8 cellular contexts compared by ENCODE assay signal in the genomic region with DNA sequence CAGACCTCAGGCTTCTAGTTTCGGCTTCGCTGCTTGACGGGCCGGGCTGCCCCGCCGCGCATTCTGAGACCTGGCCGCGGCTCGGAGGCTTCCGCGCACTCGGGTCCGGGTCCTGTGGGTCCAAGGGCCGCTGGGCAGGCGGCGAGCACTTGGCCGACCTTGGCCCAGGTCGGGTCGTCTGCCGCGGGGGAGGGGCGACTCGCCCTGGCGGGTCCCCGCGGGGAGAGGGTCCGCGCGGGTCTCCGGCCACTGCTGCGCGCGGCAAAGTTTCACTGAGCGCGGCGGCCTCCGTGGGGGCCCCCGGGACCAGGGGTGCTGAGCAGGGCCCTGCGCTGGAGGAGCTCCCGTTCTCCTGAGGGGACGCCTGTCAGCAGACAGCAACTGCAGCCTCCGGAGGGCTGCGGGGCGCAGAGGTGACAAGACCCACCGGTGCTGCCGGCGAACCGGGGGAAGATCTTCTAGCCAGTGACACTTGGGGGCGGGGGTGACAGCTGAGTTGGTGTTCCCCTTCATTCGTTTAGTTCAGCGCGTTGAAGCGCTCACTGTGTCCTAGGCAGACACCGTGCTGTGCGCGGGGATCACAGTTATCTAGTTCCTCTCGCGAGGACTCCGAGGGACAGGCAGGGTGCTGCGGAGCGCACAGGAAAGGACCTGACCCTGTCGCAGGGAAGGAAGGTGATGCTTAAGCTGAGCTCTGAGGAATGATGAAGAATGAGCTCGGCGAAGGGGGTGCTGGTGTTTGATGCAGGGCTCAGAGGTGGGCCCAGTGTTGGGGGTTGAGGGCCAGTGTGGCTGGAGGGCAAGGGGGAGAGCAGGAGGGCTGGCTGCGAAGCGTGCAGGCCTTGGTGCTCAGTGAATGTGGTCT. TPM values are rescaled to one million over a fixed set of nuclear protein-coding genes. Genes with fewer than 3 reads are reported as not detected.
A peak's percentile ranks its signal among the peaks of the same experiment; 100 is the strongest.
DNase-seq lines count a peak whose midpoint lies in the region; ATAC-seq, FAIRE-seq and TF ChIP-seq lines count a peak whose summit lies in the region.

No MANE protein-coding gene starts in this region.

- H3K9me3 ChIP-seq in PC-9 (ENCODE audit: insufficient read depth, low read depth), result no peaks in the 10 kb centered on the region
- H3K9me3 ChIP-seq in osteoblast (ENCODE audit: low read depth, low read length), result no peaks in the 10 kb centered on the region

- TF ChIP-seq CTCF in PC-9 (conservative IDR thresholded peaks at IDR 0.05) (no peak), osteoblast (IDR thresholded peaks at IDR 0.05; ENCODE audit: extremely low read depth, low read depth, low read length) (no peak)

- H3K79me2 ChIP-seq in PC-9 (ENCODE audit: low read depth) (peaks cover 27% of the 10 kb centered on the region), osteoblast (ENCODE audit: insufficient read depth, low read length) (peaks cover 53% of the 10 kb centered on the region)

- H3K36me3 ChIP-seq in PC-9 (ENCODE audit: low read depth), result no peaks in the 10 kb centered on the region
- H3K36me3 ChIP-seq in osteoblast (ENCODE audit: insufficient read depth, low read length), result peaks cover 15% of the 10 kb centered on the region

- peak overlapping the region; percentile 69 for H3K27ac ChIP-seq in PC-9
- H3K27ac ChIP-seq in osteoblast (ENCODE audit: low read depth, low read length), result peak overlapping the region; percentile 86

- H3K4me1 ChIP-seq in PC-9 (replicated peaks; ENCODE audit: insufficient read depth), result peaks cover 16% of the 10 kb centered on the region
- H3K4me1 ChIP-seq in osteoblast (ENCODE audit: insufficient read depth, low read length), result peaks cover 30% of the 10 kb centered on the region

- FAIRE-seq in urothelium cell line (lab: Jason Lieb, UNC), result no peak

- H4K20me1 ChIP-seq in PC-9 (ENCODE audit: insufficient read depth) (no peaks in the 10 kb centered on the region), osteoblast (ENCODE audit: insufficient read depth, low read length) (peaks cover 42% of the 10 kb centered on the region)

- ATAC-seq in GM19043 (IDR thresholded peaks at IDR 0.05; ENCODE audit: low read depth, unreplicated experiment) (peak; percentile 54), HG03196 (IDR thresholded peaks at IDR 0.05; ENCODE audit: unreplicated experiment) (peak; percentile 43)

- H2AFZ ChIP-seq in PC-9 (peak overlapping the region; percentile 89), osteoblast (ENCODE audit: low read length) (peak overlapping the region; percentile 89)

- DNase-seq in CD1c-positive myeloid dendritic cell (ENCODE audit: extremely low spot score) (peak; percentile 74), PC-9 (peak; percentile 54 to 60), fibroblast of peridontal ligament (ENCODE audit: extremely low read depth) (peak; percentile 60), osteoblast (ENCODE audit: insufficient read length, low spot score, missing footprints) (peak; percentile 98), urothelium cell line (ENCODE audit: low spot score) (peak; percentile 72)
- DNase-seq in activated T-helper 1 cell treated with anti-CD3 and anti-CD28 coated beads, Interleukin-2, amount 50 U/mL, for 16 hours (ENCODE audit: low read depth in 1 of 2, low spot score in 1 of 2), result peak; percentile 41 to 51

- CTCF ChIA-PET in PC-9 (lab: Charles Lee), result no interaction called here

- peak overlapping the region; percentile 83 for H3K4me3 ChIP-seq in PC-9
- peak overlapping the region; percentile 96 for H3K4me3 ChIP-seq in osteoblast (ENCODE audit: insufficient read depth, low read length)

- POLR2A ChIA-PET in PC-9 (lab: Charles Lee; ENCODE audit: unreplicated experiment), result interaction anchor here (0.6 to 1.0 kb wide), 3 partner anchors 54 to 177 kb away, joined by 3 to 4 read pairs (median 4); partner anchors contain the start of gene PAFAH2

- H3F3A ChIP-seq in PC-9 (ENCODE audit: insufficient read depth, low read depth), result peaks cover 10% of the 10 kb centered on the region

- no TSS peak for BruUV-seq in PC-9 (replicated peaks; lab: Mats Ljungman, UMichigan)

- peak overlapping the region; percentile 98 for H3K4me2 ChIP-seq in PC-9
- peak overlapping the region; percentile 84 for H3K4me2 ChIP-seq in osteoblast (ENCODE audit: insufficient read depth, low read length)

- H3K27me3 ChIP-seq in PC-9 (ENCODE audit: insufficient read depth, low read depth) (no peaks in the 10 kb centered on the region), osteoblast (ENCODE audit: insufficient read depth, low read length) (no peaks in the 10 kb centered on the region)

- no peaks in the 10 kb centered on the region for H3K9me2 ChIP-seq in PC-9 (ENCODE audit: insufficient read depth)

- intact Hi-C loops in PC-9 (cut with micrococcal nuclease; ENCODE audit: unreplicated experiment), result loop anchor here (1.0 to 5.0 kb wide), 3 partner anchors 72 to 178 kb away; partner anchors contain the start of genes PAFAH2 and STMN1

RNA-seq across cellular contexts. Expression of gene MTFR1L, which starts 0.7 kb away (rescaled TPM):
- total RNA-seq in PC-9 (2021) (40.9 and 41.7 TPM in 2 replicates), osteoblast (46.6 and 47.4 TPM in 2 replicates)

RNA-seq across cellular contexts. Expression of gene SELENON, which starts 20.5 kb away (rescaled TPM):
- total RNA-seq in PC-9 (2021) (39.0 and 44.3 TPM in 2 replicates), osteoblast (33.7 and 45.1 TPM in 2 replicates)

RNA-seq across cellular contexts. Expression of gene AUNIP, which starts 38.8 kb away (rescaled TPM):
- total RNA-seq in PC-9 (2021), result 11.0 and 11.3 TPM in 2 replicates
- total RNA-seq in osteoblast, result 0.72 and 0.88 TPM in 2 replicates

RNA-seq across cellular contexts. Expression of gene PAQR7, which starts 55.0 kb away (rescaled TPM):
- total RNA-seq in PC-9 (2021), result 30.2 and 34.0 TPM in 2 replicates
- 9.8 and 11.2 TPM in 2 replicates for total RNA-seq in osteoblast

Comparison
In these comparisons a context has a peak if more than half of its experiments do, and no peak if none do; other contexts are left out.
1. Peak in every context shown above with its lines: DNase-seq, ATAC-seq, H3K4me3 ChIP-seq and H3K27ac ChIP-seq.
2. DNase-seq: peak in every context shown above with its lines; median percentile 98 in osteoblast; 74 in CD1c-positive myeloid dendritic cell; 72 in urothelium cell line; 60 in fibroblast of peridontal ligament; 57 in PC-9; 46 in activated T-helper 1 cell treated with anti-CD3 and anti-CD28 coated beads, Interleukin-2, amount 50 U/mL, for 16 hours.